Comparison of ENCODE assay signal across 1 cellular context in genomic region chr3:39907981-39908380, GRCh38.
TF ChIP-seq lines count a peak whose summit lies in the region.

No MANE protein-coding gene starts in this region.

TF ChIP-seq in GM23338, 12 proteins besides CTCF, POLR2A, EP300 and RAD21 (continued from another document):
- TF ChIP-seq ETS1 (IDR thresholded peaks at IDR 0.05): no peak
TF ChIP-seq in GM23338: peak in this region for 0.
